Comparison of ENCODE assay signal across 27 cellular contexts in genomic region chr12:91993287-91994028, GRCh38.
"Had no signal": no experiment of that assay in that cellular context is flagged by ENCODE, and none has a peak within 500 bp of the region (broad histone marks: within the 10 kb centered on the region; RNA-seq: fewer than 3 reads in every experiment).

No MANE protein-coding gene starts in this region.

- H3K4me1 ChIP-seq: uterus had no signal

- H3K27ac ChIP-seq: gastroesophageal sphincter, thoracic aorta, uterus had no signal

- H3K9me3 ChIP-seq: gastroesophageal sphincter, thoracic aorta, uterus had no signal

- H3K27me3 ChIP-seq: gastroesophageal sphincter, spleen, uterus had no signal

- H3K4me3 ChIP-seq: gastroesophageal sphincter, spleen, thoracic aorta, uterus had no signal

- H3K9me3 Mint-ChIP-seq: central memory CD8-positive, alpha-beta T cell; memory B cell; type B pancreatic cell had no signal

- H3K4me3 Mint-ChIP-seq: activated CD4-positive, alpha-beta memory T cell treated with anti-CD3 and anti-CD28 coated beads, Interleukin-2, amount 10 ng/mL, durations not matched to agents 7 days and 5 days; activated CD4-positive, alpha-beta T cell treated with anti-CD3 and anti-CD28 coated beads, Interleukin-2, amount 10 ng/mL, durations not matched to agents 7 days and 5 days; activated naive CD8-positive, alpha-beta T cell treated with anti-CD3 and anti-CD28 coated beads, Interleukin-2, amount 50 U/mL, for 24 hours; activated T-cell treated with anti-CD3 and anti-CD28 coated beads, Interleukin-2, amount 50 U/mL, for 24 hours; central memory CD8-positive, alpha-beta T cell; memory B cell; stimulated activated naive CD8-positive, alpha-beta T cell treated with anti-CD3 and anti-CD28 coated beads, Interleukin-15, Interleukin-2, amounts not matched to agents 100 ng/mL and 50 ng/mL, for 24 hours; type B pancreatic cell; WTC11 had no signal

- DNase-seq: activated CD4-positive, alpha-beta memory T cell treated with anti-CD3 and anti-CD28 coated beads, Interleukin-2, amount 10 ng/mL, durations not matched to agents 7 days and 5 days; activated CD4-positive, alpha-beta T cell treated with anti-CD3 and anti-CD28 coated beads for 1 hour; activated CD4-positive, alpha-beta T cell treated with anti-CD3 and anti-CD28 coated beads, Interleukin-2, amount 10 ng/mL, durations not matched to agents 7 days and 5 days; activated CD8-positive, alpha-beta memory T cell treated with anti-CD3 and anti-CD28 coated beads, Interleukin-2, amount 50 U/mL, for 48 hours; activated gamma-delta T cell; activated naive CD4-positive, alpha-beta T cell treated with anti-CD3 and anti-CD28 coated beads, Interleukin-2, amount 50 U/mL, for 16 hours; activated naive CD8-positive, alpha-beta T cell treated with anti-CD3 and anti-CD28 coated beads, Interleukin-2, amount 50 U/mL, for 24 hours; activated T-cell treated with anti-CD3 and anti-CD28 coated beads, Interleukin-2, amount 50 U/mL, for 24 hours; effector CD8-positive, alpha-beta T cell; erythroblast; hippocampal formation; kidney; left colon; midbrain; naive thymus-derived CD4-positive, alpha-beta T cell; occipital lobe; right cardiac atrium; spleen; T-helper 2 cell; uterus had no signal

- H3K4me1 Mint-ChIP-seq: WTC11 had no signal

- H3K27me3 Mint-ChIP-seq: activated CD4-positive, alpha-beta memory T cell treated with anti-CD3 and anti-CD28 coated beads, Interleukin-2, amount 10 ng/mL, durations not matched to agents 7 days and 5 days; activated CD4-positive, alpha-beta T cell treated with anti-CD3 and anti-CD28 coated beads, Interleukin-2, amount 10 ng/mL, durations not matched to agents 7 days and 5 days; activated naive CD8-positive, alpha-beta T cell treated with anti-CD3 and anti-CD28 coated beads, Interleukin-2, amount 50 U/mL, for 24 hours; activated T-cell treated with anti-CD3 and anti-CD28 coated beads, Interleukin-2, amount 50 U/mL, for 24 hours; central memory CD8-positive, alpha-beta T cell; memory B cell; naive thymus-derived CD4-positive, alpha-beta T cell; stimulated activated naive CD8-positive, alpha-beta T cell treated with anti-CD3 and anti-CD28 coated beads, Interleukin-15, Interleukin-2, amounts not matched to agents 100 ng/mL and 50 ng/mL, for 24 hours; type B pancreatic cell had no signal

- ATAC-seq: activated naive CD8-positive, alpha-beta T cell treated with anti-CD3 and anti-CD28 coated beads, Interleukin-2, amount 50 U/mL, for 24 hours; gastroesophageal sphincter; left colon; naive thymus-derived CD4-positive, alpha-beta T cell; right cardiac atrium; WTC11 had no signal

- H3K36me3 Mint-ChIP-seq: memory B cell, type B pancreatic cell, WTC11 had no signal

- H3K27ac Mint-ChIP-seq: activated CD4-positive, alpha-beta memory T cell treated with anti-CD3 and anti-CD28 coated beads, Interleukin-2, amount 10 ng/mL, durations not matched to agents 7 days and 5 days; activated CD4-positive, alpha-beta T cell treated with anti-CD3 and anti-CD28 coated beads, Interleukin-2, amount 10 ng/mL, durations not matched to agents 7 days and 5 days; activated naive CD8-positive, alpha-beta T cell treated with anti-CD3 and anti-CD28 coated beads, Interleukin-2, amount 50 U/mL, for 24 hours; activated T-cell treated with anti-CD3 and anti-CD28 coated beads, Interleukin-2, amount 50 U/mL, for 24 hours; memory B cell; stimulated activated naive CD8-positive, alpha-beta T cell treated with anti-CD3 and anti-CD28 coated beads, Interleukin-15, Interleukin-2, amounts not matched to agents 100 ng/mL and 50 ng/mL, for 24 hours; type B pancreatic cell; WTC11 had no signal

- H3K36me3 ChIP-seq: gastroesophageal sphincter, spleen, thoracic aorta, uterus had no signal
